9 cellular contexts compared by ENCODE assay signal in the genomic region with DNA sequence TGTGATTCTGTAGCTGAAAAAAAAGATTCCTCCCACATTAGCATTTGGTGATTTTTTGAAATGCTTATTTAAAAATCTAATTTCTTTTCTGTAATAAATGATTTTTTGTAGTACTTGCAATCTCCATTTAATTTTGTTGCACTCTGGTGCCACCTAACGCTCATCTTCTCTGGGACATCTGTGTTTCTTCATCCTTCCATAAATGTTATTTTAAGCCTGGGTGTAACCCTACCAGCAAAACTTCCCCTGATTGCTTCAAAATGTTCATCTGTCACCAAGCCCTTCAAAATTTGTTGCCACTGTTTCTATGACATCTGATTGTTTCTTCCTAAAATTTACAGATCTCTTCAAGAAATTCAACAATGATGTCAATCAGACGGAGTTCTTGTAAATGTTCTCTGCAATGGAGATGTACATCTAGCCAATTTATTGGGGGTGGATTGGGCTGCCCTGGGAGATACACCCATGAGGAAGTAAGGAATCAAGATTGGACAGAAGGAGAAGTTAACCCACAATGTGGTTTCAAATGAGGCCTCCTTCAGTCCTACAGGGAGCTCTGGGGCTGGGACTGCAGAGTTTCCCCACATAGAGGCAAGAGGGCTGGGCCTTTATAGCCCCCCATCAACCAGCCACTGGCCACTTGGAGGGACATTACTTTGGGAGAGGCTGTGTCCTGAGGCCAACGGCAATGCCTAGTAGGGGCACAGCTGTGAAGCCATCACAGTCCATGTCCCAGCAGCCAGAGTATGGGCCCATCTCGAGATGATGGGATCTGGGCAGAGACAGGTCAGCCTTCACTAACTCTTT. TPM values are rescaled to one million over a fixed set of nuclear protein-coding genes. Genes with fewer than 3 reads are reported as not detected.
A peak's percentile ranks its signal among the peaks of the same experiment; 100 is the strongest.
DNase-seq lines count a peak whose midpoint lies in the region; ATAC-seq and TF ChIP-seq lines count a peak whose summit lies in the region.
"Had no signal": no experiment of that assay in that cellular context is flagged by ENCODE, and none has a peak within 500 bp of the region (broad histone marks: within the 10 kb centered on the region; RNA-seq: fewer than 3 reads in every experiment).

No MANE protein-coding gene starts in this region.

- no peak overlapping the region for H3K27ac Mint-ChIP-seq in brain

- ATAC-seq in GM18873 (IDR thresholded peaks at IDR 0.05; ENCODE audit: low FRiP score, unreplicated experiment) (no peak), HG02885 (IDR thresholded peaks at IDR 0.05; ENCODE audit: poor library complexity, unreplicated experiment) (no peak)

- no peak for TF ChIP-seq POLR2A in NB4 (IDR thresholded peaks at IDR 0.05; ENCODE audit: extremely low read depth, insufficient read length)

- no peak overlapping the region for H3K4me3 Mint-ChIP-seq in brain

- no peaks in the 10 kb centered on the region for H3K9me3 Mint-ChIP-seq in brain

- H3K4me1 Mint-ChIP-seq in brain, result no peaks in the 10 kb centered on the region

- DNase-seq in DMS 273 (lab: John Stamatoyannopoulos, UW; ENCODE audit: unreplicated experiment) (peak; percentile 54), DMS 273 treated with DMSO at 0.1 percent for 48 hours (lab: John Stamatoyannopoulos, UW) (no peak), NB4 (ENCODE audit: low read depth) (peak; percentile 73), myocyte (ENCODE audit: low read depth) (peak; percentile 69), 8988T (no peak)
- DNase-seq: pancreas had no signal

- no peak overlapping the region for H3K4me3 ChIP-seq in NB4 (ENCODE audit: low read depth, low read length)
- H3K4me3 ChIP-seq: pancreas had no signal

- TF ChIP-seq CTCF in NB4 (IDR thresholded peaks at IDR 0.05; ENCODE audit: low read depth, low read length) (peak; percentile 53), brain (conservative IDR thresholded peaks at IDR 0.05) (peak; percentile 62 to 67)

- peaks cover 8% of the 10 kb centered on the region for H3K27me3 Mint-ChIP-seq in brain

- no peaks in the 10 kb centered on the region for H3K36me3 Mint-ChIP-seq in brain

RNA-seq across cellular contexts. Expression of a gene that starts 23.3 kb away (rescaled TPM):
- polyA plus RNA-seq in brain (ENCODE audit: insufficient read depth, low read depth, low replicate concordance), result 1.6 TPM
- 3.3 and 5.2 TPM in 2 replicates for total RNA-seq in myocyte
- polyA plus RNA-seq in myocyte (2012), result 1.3 TPM

Comparison
In these comparisons a context has a peak if more than half of its experiments do, and no peak if none do; other contexts are left out.
1. DNase-seq: peak in DMS 273 (single experiment), NB4 (single experiment) and myocyte (single experiment); none in DMS 273 treated with DMSO at 0.1 percent for 48 hours (single experiment) and 8988T (single experiment).